ENCODE assay signal across 11 cellular contexts in the genomic region with DNA sequence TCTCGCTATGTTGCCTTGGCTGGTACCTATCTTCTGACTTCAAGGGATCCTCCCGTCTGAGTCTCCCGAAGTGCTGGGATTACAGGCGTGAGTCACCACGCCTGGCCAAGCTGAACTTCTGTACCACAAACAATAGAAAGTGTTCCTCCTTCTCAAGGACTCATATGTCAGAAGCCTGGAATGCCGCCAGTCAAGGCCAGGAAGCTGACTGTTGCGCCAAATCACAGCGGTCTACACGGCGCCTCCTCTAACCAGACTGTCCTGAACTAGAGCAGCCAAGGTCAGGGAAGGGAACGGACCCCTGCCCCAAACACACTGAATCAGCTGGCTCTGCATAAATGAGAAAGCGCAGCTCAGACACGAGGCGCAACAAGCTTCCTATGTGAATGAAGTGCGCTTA. TPM values are rescaled to one million over a fixed set of nuclear protein-coding genes. Genes with fewer than 3 reads are reported as not detected.
DNase-seq lines count a peak whose midpoint lies in the region; ATAC-seq and TF ChIP-seq lines count a peak whose summit lies in the region.
"Had no signal": no experiment of that assay in that cellular context is flagged by ENCODE, and none has a peak within 500 bp of the region (broad histone marks: within the 10 kb centered on the region; RNA-seq: fewer than 3 reads in every experiment).

No MANE protein-coding gene starts in this region.

- H3K23me2 ChIP-seq in H9 (ENCODE audit: insufficient read length, low read depth, low read length, poor library complexity, severe bottlenecking): no peaks in the 10 kb centered on the region

- no peak overlapping the region for H3K23ac ChIP-seq in H9 (ENCODE audit: insufficient read length, low read depth, low read length)

- peaks cover 2% of the 10 kb centered on the region for H3K27me3 Mint-ChIP-seq in activated CD8-positive, alpha-beta memory T cell treated with anti-CD3 and anti-CD28 coated beads, Interleukin-2, amount 10 ng/mL, durations not matched to agents 7 days and 5 days
- peaks cover 19 to 20% of the 10 kb centered on the region in 2 donors for H3K27me3 Mint-ChIP-seq in natural killer cell treated with Interleukin-12 subunit alpha and Interleukin-12 subunit beta and Interleukin-15 and Interleukin-18, amount 100 ng/mL, for 72 hours
- H3K27me3 Mint-ChIP-seq in H9 (ENCODE audit: low read depth) (no peaks in the 10 kb centered on the region; the same call in 1 of the 2 replicates), chondrocyte (ENCODE audit: low read depth) (no peaks in the 10 kb centered on the region)
- H3K27me3 Mint-ChIP-seq: activated CD4-positive, alpha-beta T cell treated with anti-CD3 and anti-CD28 coated beads, Interleukin-2, amount 10 ng/mL, durations not matched to agents 24 days and 14 days had no signal

- H2BK5ac ChIP-seq in H9 (ENCODE audit: insufficient read length, low read length): no peak overlapping the region

- H3K79me1 ChIP-seq in H9 (ENCODE audit: insufficient read depth, low read depth, low read length, poor library complexity, severe bottlenecking): no peaks in the 10 kb centered on the region

- H3K9me3 ChIP-seq in GM23248 (ENCODE audit: low read depth) (no peaks in the 10 kb centered on the region), adipocyte (ENCODE audit: control insufficient read depth, low read length) (peaks cover 4% of the 10 kb centered on the region), heart left ventricle (no peaks in the 10 kb centered on the region), H9 (ENCODE audit: control insufficient read depth, low read depth, low read length) (peaks cover 4% of the 10 kb centered on the region)

- H4K5ac ChIP-seq in H9 (ENCODE audit: insufficient read length, low read depth, low read length): no peak overlapping the region

- no peak for TF ChIP-seq POLR2A in heart left ventricle (IDR thresholded peaks at IDR 0.05)

- H3K4me3 ChIP-seq in GM23248: no peak overlapping the region
- no peak overlapping the region for H3K4me3 ChIP-seq in adipocyte (ENCODE audit: low read length)
- no peak overlapping the region for H3K4me3 ChIP-seq in heart left ventricle
- H3K4me3 ChIP-seq in skeletal muscle cell (ENCODE audit: low read depth, low read length): no peak overlapping the region

- no peaks in the 10 kb centered on the region for H3K9me2 ChIP-seq in GM23248 (ENCODE audit: insufficient read depth)

- H3K9me3 Mint-ChIP-seq in activated CD8-positive, alpha-beta memory T cell treated with anti-CD3 and anti-CD28 coated beads, Interleukin-2, amount 10 ng/mL, durations not matched to agents 7 days and 5 days (ENCODE audit: low read depth): no peaks in the 10 kb centered on the region
- H3K9me3 Mint-ChIP-seq in natural killer cell treated with Interleukin-12 subunit alpha and Interleukin-12 subunit beta and Interleukin-15 and Interleukin-18, amount 100 ng/mL, for 72 hours: no peaks in the 10 kb centered on the region
- peaks cover 12 to 14% of the 10 kb centered on the region in 2 experiments for H3K9me3 Mint-ChIP-seq in H9
- H3K9me3 Mint-ChIP-seq in chondrocyte (ENCODE audit: low read depth): peaks cover 2% of the 10 kb centered on the region
- H3K9me3 Mint-ChIP-seq: activated CD4-positive, alpha-beta T cell treated with anti-CD3 and anti-CD28 coated beads, Interleukin-2, amount 10 ng/mL, durations not matched to agents 24 days and 14 days had no signal

- H3K9ac ChIP-seq in GM23248 (no peak overlapping the region), adipocyte (ENCODE audit: low read length) (no peak overlapping the region), H9 (ENCODE audit: extremely low read depth, insufficient read length, low read length) (no peak overlapping the region)

- no peak overlapping the region for H4K8ac ChIP-seq in H9 (replicated peaks; ENCODE audit: insufficient read length, low read depth, low read length)

- ATAC-seq in heart left ventricle: peak; percentile 76 to 92 (median 89)
- no peak for ATAC-seq in activated CD8-positive, alpha-beta memory T cell treated with anti-CD3 and anti-CD28 coated beads, Interleukin-2, amount 10 ng/mL, durations not matched to agents 7 days and 5 days
- no peak for ATAC-seq in natural killer cell treated with Interleukin-12 subunit alpha and Interleukin-12 subunit beta and Interleukin-15 and Interleukin-18, amount 100 ng/mL, for 72 hours

- H3K27ac Mint-ChIP-seq in activated CD8-positive, alpha-beta memory T cell treated with anti-CD3 and anti-CD28 coated beads, Interleukin-2, amount 10 ng/mL, durations not matched to agents 7 days and 5 days: no peak overlapping the region
- H3K27ac Mint-ChIP-seq in natural killer cell treated with Interleukin-12 subunit alpha and Interleukin-12 subunit beta and Interleukin-15 and Interleukin-18, amount 100 ng/mL, for 72 hours: no peak overlapping the region
- H3K27ac Mint-ChIP-seq in H9 (no peak overlapping the region), chondrocyte (ENCODE audit: unreplicated experiment) (no peak overlapping the region)
- H3K27ac Mint-ChIP-seq: activated CD4-positive, alpha-beta T cell treated with anti-CD3 and anti-CD28 coated beads, Interleukin-2, amount 10 ng/mL, durations not matched to agents 24 days and 14 days had no signal

- no peak overlapping the region for H3K18ac ChIP-seq in H9 (ENCODE audit: insufficient read length, low read depth, low read length)

- H2AFZ ChIP-seq in GM23248: no peak overlapping the region
- no peak overlapping the region for H2AFZ ChIP-seq in H9 (ENCODE audit: low read length)

- H3F3A ChIP-seq in GM23248 (ENCODE audit: insufficient read depth): no peaks in the 10 kb centered on the region; the same call in 1 of the 2 replicates

- H3K36me3 ChIP-seq in GM23248 (ENCODE audit: low read depth) (no peaks in the 10 kb centered on the region), adipocyte (ENCODE audit: control insufficient read depth, insufficient read depth, low read length, severe bottlenecking) (peaks cover 17% of the 10 kb centered on the region), heart left ventricle (peaks cover 0 to 14% (median 0%) of the 10 kb centered on the region in 9 donors)

- no peak overlapping the region for H3K4ac ChIP-seq in H9 (ENCODE audit: low read depth, low read length)

- no peaks in the 10 kb centered on the region for H3K4me1 Mint-ChIP-seq in activated CD8-positive, alpha-beta memory T cell treated with anti-CD3 and anti-CD28 coated beads, Interleukin-2, amount 10 ng/mL, durations not matched to agents 7 days and 5 days
- no peaks in the 10 kb centered on the region for H3K4me1 Mint-ChIP-seq in natural killer cell treated with Interleukin-12 subunit alpha and Interleukin-12 subunit beta and Interleukin-15 and Interleukin-18, amount 100 ng/mL, for 72 hours (ENCODE audit: low read depth in 2 of 2)
- H3K4me1 Mint-ChIP-seq in H9 (peaks cover 2 to 13% of the 10 kb centered on the region in 2 experiments; a peak in 2 of 4 replicates), chondrocyte (ENCODE audit: low read depth) (peaks cover 32% of the 10 kb centered on the region)
- H3K4me1 Mint-ChIP-seq: activated CD4-positive, alpha-beta T cell treated with anti-CD3 and anti-CD28 coated beads, Interleukin-2, amount 10 ng/mL, durations not matched to agents 24 days and 14 days had no signal

- no peak overlapping the region for H3K56ac ChIP-seq in H9 (ENCODE audit: insufficient read length, low read depth, low read length)

- no peaks in the 10 kb centered on the region for H3K27me3 ChIP-seq in GM23248 (replicated peaks; ENCODE audit: insufficient read depth)
- H3K27me3 ChIP-seq in adipocyte (replicated peaks; ENCODE audit: control insufficient read depth, insufficient read depth, low read length): no peaks in the 10 kb centered on the region
- H3K27me3 ChIP-seq in heart left ventricle: no peaks in the 10 kb centered on the region
- no peaks in the 10 kb centered on the region for H3K27me3 ChIP-seq in H9 (ENCODE audit: insufficient read depth, low read length)

- H3K36me3 Mint-ChIP-seq in activated CD8-positive, alpha-beta memory T cell treated with anti-CD3 and anti-CD28 coated beads, Interleukin-2, amount 10 ng/mL, durations not matched to agents 7 days and 5 days: peaks cover 2% of the 10 kb centered on the region
- H3K36me3 Mint-ChIP-seq in natural killer cell treated with Interleukin-12 subunit alpha and Interleukin-12 subunit beta and Interleukin-15 and Interleukin-18, amount 100 ng/mL, for 72 hours: no peaks in the 10 kb centered on the region
- peaks cover 8 to 31% (median 16%) of the 10 kb centered on the region in 3 experiments for H3K36me3 Mint-ChIP-seq in H9 (ENCODE audit: insufficient read depth in 1 of 3, low read depth in 3 of 3)
- H3K36me3 Mint-ChIP-seq in chondrocyte (ENCODE audit: low read depth): peaks cover 5% of the 10 kb centered on the region

- H3K4me1 ChIP-seq in GM23248 (ENCODE audit: insufficient read depth) (no peaks in the 10 kb centered on the region), adipocyte (ENCODE audit: control insufficient read depth, insufficient read depth, low read length) (no peaks in the 10 kb centered on the region), heart left ventricle (peaks cover 0 to 46% (median 26%) of the 10 kb centered on the region in 12 donors), H9 (ENCODE audit: insufficient read depth, low read length) (no peaks in the 10 kb centered on the region)

- intact Hi-C loops in heart left ventricle (cut with DNase I): loop anchor here in 1 of 10 donors (5.0 kb wide), 1 partner anchor 80 kb away; no protein-coding TSS in a partner anchor

- H2AK5ac ChIP-seq in H9 (ENCODE audit: insufficient read length, low read length): no peak overlapping the region

- in situ Hi-C loops in GM23248 (cut with MboI): no loop called here

- H2BK20ac ChIP-seq in H9 (ENCODE audit: low read depth, low read length, poor library complexity, severe bottlenecking): no peak overlapping the region

- H3K14ac ChIP-seq in H9 (ENCODE audit: insufficient read depth, low read length): no peak overlapping the region

- no peak overlapping the region for H2BK120ac ChIP-seq in H9 (ENCODE audit: low read depth, low read length, poor library complexity, severe bottlenecking)

- no peak for TF ChIP-seq CTCF in heart left ventricle (IDR thresholded peaks at IDR 0.05)
- TF ChIP-seq CTCF in H9 (conservative IDR thresholded peaks at IDR 0.05): no peak
- TF ChIP-seq CTCF in chondrocyte (IDR thresholded peaks at IDR 0.05): no peak

- H2BK12ac ChIP-seq in H9 (ENCODE audit: insufficient read length, low read depth, low read length): no peak overlapping the region

- 86 to 92% methylated on average over 15 of the region's 15 CpGs for WGBS in GM23248 (ENCODE audit: low coverage in 1 of 2, low lambda C conversion rate in 2 of 2, missing lambda C conversion rate in 2 of 2), 2 experiments
- WGBS in heart left ventricle, 4 donors: 41 to 64% (median 50%) methylated on average over 11 to 15 of the region's 15 CpGs
- no CpG with 5 or more reads among the region's 15 CpGs for WGBS in H9 (ENCODE audit: extremely low coverage, insufficient read length, low lambda C conversion rate)

- no peak overlapping the region for H4K91ac ChIP-seq in H9 (ENCODE audit: insufficient read length, low read depth, low read length)

- H3T11ph ChIP-seq in H9 (ENCODE audit: low read length): no peak overlapping the region

- no peak overlapping the region for H3K4me2 ChIP-seq in GM23248 (ENCODE audit: unreplicated experiment)
- no peak overlapping the region for H3K4me2 ChIP-seq in H9 (ENCODE audit: insufficient read depth, insufficient read length, low read length)

- no peaks in the 10 kb centered on the region for H3K79me2 ChIP-seq in GM23248 (ENCODE audit: insufficient read depth)
- H3K79me2 ChIP-seq in H9 (ENCODE audit: insufficient read depth, low read length): peaks cover 3% of the 10 kb centered on the region; the same call in 1 of the 2 replicates

- H2BK15ac ChIP-seq in H9 (ENCODE audit: low read depth, low read length): no peak overlapping the region

- CTCF ChIA-PET in activated CD8-positive, alpha-beta memory T cell treated with anti-CD3 and anti-CD28 coated beads, Interleukin-2, amount 10 ng/mL, durations not matched to agents 7 days and 5 days (lab: Charles Lee): no interaction called here

- DNase-seq in GM23248 (peak; percentile 52), adipocyte (ENCODE audit: low read depth) (peak; percentile 97), heart left ventricle (peak; percentile 85 to 94 (median 87)), skeletal muscle cell (ENCODE audit: low read depth) (peak; percentile 84), H9 (no peak), chondrocyte (ENCODE audit: low spot score) (no peak)
- DNase-seq in activated CD8-positive, alpha-beta memory T cell treated with anti-CD3 and anti-CD28 coated beads, Interleukin-2, amount 10 ng/mL, durations not matched to agents 7 days and 5 days: no peak
- no peak for DNase-seq in natural killer cell treated with Interleukin-12 subunit alpha and Interleukin-12 subunit beta and Interleukin-15 and Interleukin-18, amount 100 ng/mL, for 72 hours (ENCODE audit: low spot score)
- DNase-seq: activated CD4-positive, alpha-beta T cell treated with anti-CD3 and anti-CD28 coated beads, Interleukin-2, amount 10 ng/mL, durations not matched to agents 24 days and 14 days; erythroblast; NCI-H1417 treated with DMSO at 0.1 percent for 48 hours had no signal

- no peak overlapping the region for H3K27ac ChIP-seq in GM23248
- peak overlapping the region in 11 of 12 donors; percentile 29 to 82 (median 48) for H3K27ac ChIP-seq in heart left ventricle
- no peak overlapping the region for H3K27ac ChIP-seq in H9 (ENCODE audit: insufficient read length, low read depth, low read length)

- H4K20me1 ChIP-seq in GM23248 (ENCODE audit: insufficient read depth) (no peaks in the 10 kb centered on the region), H9 (ENCODE audit: control insufficient read depth, insufficient read depth, insufficient read length) (no peaks in the 10 kb centered on the region)

- H3K4me3 Mint-ChIP-seq in activated CD8-positive, alpha-beta memory T cell treated with anti-CD3 and anti-CD28 coated beads, Interleukin-2, amount 10 ng/mL, durations not matched to agents 7 days and 5 days: no peak overlapping the region
- no peak overlapping the region for H3K4me3 Mint-ChIP-seq in natural killer cell treated with Interleukin-12 subunit alpha and Interleukin-12 subunit beta and Interleukin-15 and Interleukin-18, amount 100 ng/mL, for 72 hours
- H3K4me3 Mint-ChIP-seq in H9: no peak overlapping the region; a peak in 1 of 5 replicates
- H3K4me3 Mint-ChIP-seq in chondrocyte (ENCODE audit: unreplicated experiment): no peak overlapping the region
- H3K4me3 Mint-ChIP-seq: activated CD4-positive, alpha-beta T cell treated with anti-CD3 and anti-CD28 coated beads, Interleukin-2, amount 10 ng/mL, durations not matched to agents 24 days and 14 days had no signal

RNA-seq across cellular contexts. Expression of a gene that starts 14.6 kb away (rescaled TPM):
- 3.3 and 6.4 TPM in 2 replicates for total RNA-seq in GM23248 (2014; rRNA removed; shearing (Covaris generic))
- polyA plus RNA-seq in GM23248 (2016; fragmentation: Nextera tagmentation; extraction: Ambion mirVana): 2.7 TPM in 2 replicates
- 10 to 100 TPM in 8 of 9 donors, 1 to 10 TPM in 1; 5.5 to 30.2 (median 13.7) TPM for total RNA-seq in heart left ventricle
- 10 to 100 TPM in 1 of 2 donors, 1 to 10 TPM in 1; 7.4 to 17.3 TPM for polyA plus RNA-seq in heart left ventricle
- total RNA-seq in activated CD8-positive, alpha-beta memory T cell treated with anti-CD3 and anti-CD28 coated beads, Interleukin-2, amount 10 ng/mL, durations not matched to agents 7 days and 5 days: 1 to 10 TPM; 1.1 to 3.8 TPM
- total RNA-seq in natural killer cell treated with Interleukin-12 subunit alpha and Interleukin-12 subunit beta and Interleukin-15 and Interleukin-18, amount 100 ng/mL, for 72 hours: 1 to 10 TPM in 1 of 2 donors, under 1 TPM in 1; 0.47 to 3.1 TPM
- total RNA-seq in H9 (2021): 11.4 and 12.3 TPM in 2 replicates
- 3.6 to 7.8 TPM (median 6.3 TPM) in 3 replicates for total RNA-seq in chondrocyte

Comparison
In these comparisons a context has a peak if more than half of its experiments do, and no peak if none do; other contexts are left out.
1. DNase-seq: peak in GM23248 (single experiment), adipocyte (single experiment), heart left ventricle (5 of 5) and skeletal muscle cell (single experiment); none in activated CD8-positive, alpha-beta memory T cell treated with anti-CD3 and anti-CD28 coated beads, Interleukin-2, amount 10 ng/mL, durations not matched to agents 7 days and 5 days (single experiment), natural killer cell treated with Interleukin-12 subunit alpha and Interleukin-12 subunit beta and Interleukin-15 and Interleukin-18, amount 100 ng/mL, for 72 hours (single experiment), H9 (single experiment) and chondrocyte (single experiment).
2. H3K27ac ChIP-seq: peak in heart left ventricle (11 of 12); none in GM23248 (single experiment) and H9 (single experiment).
3. ATAC-seq: peak in heart left ventricle (4 of 4); none in activated CD8-positive, alpha-beta memory T cell treated with anti-CD3 and anti-CD28 coated beads, Interleukin-2, amount 10 ng/mL, durations not matched to agents 7 days and 5 days (single experiment) and natural killer cell treated with Interleukin-12 subunit alpha and Interleukin-12 subunit beta and Interleukin-15 and Interleukin-18, amount 100 ng/mL, for 72 hours (0 of 2).